In the genomic region with DNA sequence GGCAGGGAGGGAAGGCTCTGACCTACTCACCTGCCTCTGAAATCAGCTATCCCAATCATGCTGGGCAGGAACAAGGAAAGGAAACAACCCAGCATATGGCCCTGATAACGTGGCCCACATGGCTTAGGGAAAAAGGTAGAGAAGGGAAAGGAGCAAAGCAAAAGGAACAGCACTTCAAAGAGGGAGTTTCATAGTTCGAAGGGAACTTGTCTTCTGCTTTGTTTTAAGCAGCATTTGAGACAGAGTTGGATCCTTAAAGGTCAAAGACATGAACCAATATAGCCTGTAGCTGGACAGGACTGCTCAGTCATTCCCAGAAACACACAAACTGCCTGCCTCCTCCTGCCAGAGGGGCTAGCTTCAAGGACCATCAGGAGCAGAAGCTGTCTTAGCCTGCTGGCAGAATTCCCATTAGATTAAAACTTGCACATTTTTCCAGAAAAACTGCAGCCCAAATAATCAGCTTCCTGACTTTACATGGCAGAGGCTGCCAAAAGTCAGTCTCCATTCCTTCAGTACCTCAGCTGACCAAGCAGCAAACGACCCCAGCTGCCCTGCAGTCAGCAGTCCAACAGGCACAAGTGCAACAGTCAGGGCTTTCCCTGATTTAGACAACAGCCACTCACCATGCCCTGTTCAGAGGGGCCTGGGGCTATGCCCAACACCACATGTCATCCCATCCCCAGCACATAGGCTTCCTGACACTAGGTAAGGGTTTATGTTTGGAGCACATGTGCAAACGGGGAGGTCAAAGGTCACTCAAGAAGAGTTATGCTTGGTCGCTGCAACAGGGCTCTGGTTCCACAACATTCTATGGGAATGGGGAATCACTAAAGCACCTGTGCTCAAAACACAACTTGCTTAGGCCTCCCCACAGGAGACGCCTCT, we compare ENCODE assay signal across 15 cellular contexts. TPM values are rescaled to one million over a fixed set of nuclear protein-coding genes. Genes with fewer than 3 reads are reported as not detected.
A peak's percentile ranks its signal among the peaks of the same experiment; 100 is the strongest.
DNase-seq lines count a peak whose midpoint lies in the region; ATAC-seq and TF ChIP-seq lines count a peak whose summit lies in the region.
"Had no signal": no experiment of that assay in that cellular context is flagged by ENCODE, and none has a peak within 500 bp of the region (broad histone marks: within the 10 kb centered on the region; RNA-seq: fewer than 3 reads in every experiment).

No MANE protein-coding gene starts in this region.

- H3K4me1 ChIP-seq in ovary (ENCODE audit: insufficient read depth), result peaks cover 13% of the 10 kb centered on the region

- no peaks in the 10 kb centered on the region for H3K36me3 ChIP-seq in ovary

- H3K27me3 ChIP-seq in AG04450 (ENCODE audit: control insufficient read depth, insufficient read depth, low read length) (no peaks in the 10 kb centered on the region), ovary (no peaks in the 10 kb centered on the region)

- ATAC-seq in Right ventricle myocardium superior (ENCODE audit: poor library complexity) (peak; percentile 38), HG02678 (IDR thresholded peaks at IDR 0.05; ENCODE audit: unreplicated experiment) (no peak)
- ATAC-seq: naive thymus-derived CD8-positive, alpha-beta T cell had no signal

- no peak for TF ChIP-seq EP300 in ovary (IDR thresholded peaks at IDR 0.05)

- no peak overlapping the region for H3K4me3 ChIP-seq in AG04450 (ENCODE audit: low read depth, low read length)
- H3K4me3 ChIP-seq in ovary, result no peak overlapping the region
- H3K4me3 ChIP-seq: smooth muscle cell had no signal

- no peak for TF ChIP-seq POLR2A in ovary (IDR thresholded peaks at IDR 0.05)

- H3K9me3 ChIP-seq in AG04450 (ENCODE audit: control insufficient read depth, insufficient read depth, low read length) (no peaks in the 10 kb centered on the region; the same call in 1 of the 2 replicates), ovary (no peaks in the 10 kb centered on the region)

- TF ChIP-seq CTCF in AG04450 (IDR thresholded peaks at IDR 0.05; ENCODE audit: low read depth, low read length) (no peak), ovary (IDR thresholded peaks at IDR 0.05) (no peak), GM10248 (IDR thresholded peaks at IDR 0.05; ENCODE audit: control extremely low read depth, extremely low read depth, low read depth, missing control alignments) (no peak)

- 29 to 33% (median 30%) methylated on average over 6 of the region's 6 CpGs for WGBS in ovary, 3 donors

- H3K27ac ChIP-seq in AG04450 (ENCODE audit: low read depth, low read length) (peak overlapping the region; percentile 2), ovary (peak overlapping the region in 1 of 2 donors; percentile 48)

- intact Hi-C loops in Right ventricle myocardium superior (cut with DNase I), result no loop called here
- intact Hi-C loops in ovary (cut with DNase I), result loop anchor here in 1 of 4 donors (10.0 kb wide), 1 partner anchor 1149 kb away; no protein-coding TSS in a partner anchor

- POLR2A ChIA-PET in AG04450 (lab: Yijun Ruan, JAX), result no interaction called here
- POLR2A ChIA-PET in GM10248 (lab: Yijun Ruan, JAX), result no interaction called here

- DNase-seq in AG04450 (ENCODE audit: low read depth, low spot score), result no peak
- peak; percentile 60 for DNase-seq in cerebellar cortex (ENCODE audit: low spot score)
- no peak for DNase-seq in Right ventricle myocardium superior
- DNase-seq in ovary, result peak; percentile 28 to 63 (median 59)
- DNase-seq in RKO (ENCODE audit: low spot score), result no peak
- no peak for DNase-seq in amniotic stem cell (lab: John Stamatoyannopoulos, UW)
- no peak for DNase-seq in GM10248 (ENCODE audit: extremely low spot score)
- DNase-seq: activated T-cell treated with anti-CD3 and anti-CD28 coated beads, Interleukin-2, amount 50 U/mL, for 24 hours; COR-L47; NCI-H1694 treated with DMSO at 0.1 percent for 48 hours; NCI-H510A treated with DMSO at 0.1 percent for 48 hours had no signal

- CTCF ChIA-PET in AG04450 (lab: Charles Lee), result no interaction called here
- CTCF ChIA-PET in GM10248 (lab: Yijun Ruan, JAX), result interaction anchor here (1.7 kb wide), 1 partner anchor 43 kb away, joined by 7 read pairs; no protein-coding TSS in a partner anchor

RNA-seq across cellular contexts. Expression of gene RANBP10, which starts 32.5 kb away (rescaled TPM):
- polyA plus RNA-seq in AG04450 (2011; rRNA removed) (11.3 and 11.7 TPM in 2 replicates), ovary (10 to 100 TPM; 13.0 to 15.5 TPM)
- polyA minus RNA-seq in AG04450 (2011; rRNA and poly(A)+ RNA removed), result 13.8 and 17.1 TPM in 2 replicates
- total RNA-seq in Right ventricle myocardium superior (10.9 TPM), ovary (10 to 100 TPM in 6 of 7 donors, 1 to 10 TPM in 1; 8.3 to 19.6 (median 17.1) TPM)

RNA-seq across cellular contexts. Expression of gene TSNAXIP1, which starts 32.9 kb away (rescaled TPM):
- polyA plus RNA-seq in AG04450 (2011; rRNA removed) (0.92 and 1.1 TPM in 2 replicates), ovary (1 to 10 TPM; 2.7 to 3.7 TPM)
- polyA minus RNA-seq in AG04450 (2011; rRNA and poly(A)+ RNA removed), result 0.28 and 0.91 TPM in 2 replicates
- total RNA-seq in Right ventricle myocardium superior (0.32 TPM), ovary (10 to 100 TPM in 1 of 7 donors, 1 to 10 TPM in 6; 2.4 to 13.1 (median 3.2) TPM)
- total RNA-seq: RPMI7951 had no signal

RNA-seq across cellular contexts. Expression of gene GFOD2, which starts 54.7 kb away (rescaled TPM):
- polyA plus RNA-seq in AG04450 (2011; rRNA removed), result 11.1 and 11.8 TPM in 2 replicates
- polyA minus RNA-seq in AG04450 (2011; rRNA and poly(A)+ RNA removed), result 16.2 and 19.5 TPM in 2 replicates
- 7.8 TPM for total RNA-seq in Right ventricle myocardium superior
- total RNA-seq in ovary, result 10 to 100 TPM in 6 of 7 donors, 1 to 10 TPM in 1; 8.6 to 15.9 (median 13.4) TPM
- polyA plus RNA-seq in ovary, result 10 to 100 TPM in 1 of 2 donors, 1 to 10 TPM in 1; 8.3 to 10.9 TPM

Comparison
In these comparisons a context has a peak if more than half of its experiments do, and no peak if none do; other contexts are left out.
1. DNase-seq: peak in cerebellar cortex (single experiment) and ovary (5 of 5); none in AG04450 (single experiment), Right ventricle myocardium superior (single experiment), RKO (single experiment), amniotic stem cell (single experiment) and GM10248 (single experiment).